3 cellular contexts compared by ENCODE assay signal in the genomic region with DNA sequence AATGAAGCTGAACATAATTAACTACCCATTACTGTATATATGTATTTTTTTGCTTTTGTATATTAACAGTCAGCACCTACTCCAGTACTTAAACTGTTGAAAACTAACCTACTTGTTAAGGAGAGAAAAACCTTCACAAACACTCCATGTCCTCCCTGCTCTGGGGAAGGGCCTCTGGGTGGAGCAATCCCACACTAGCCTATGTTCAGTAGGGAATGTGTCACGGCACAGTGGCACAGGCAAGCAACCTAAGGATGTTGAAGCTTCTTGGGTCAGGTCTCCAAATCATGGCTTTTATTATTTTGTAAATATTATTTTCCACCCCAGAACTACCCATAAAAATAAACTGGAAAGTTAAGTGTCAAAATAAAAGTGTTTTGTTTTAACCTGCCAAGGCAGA.
TF ChIP-seq lines count a peak whose summit lies in the region.

No MANE protein-coding gene starts in this region.

TF ChIP-seq in HepG2, 621 proteins besides CTCF, POLR2A, EP300 and RAD21 (continues in another document):
- 0 out of 2 replicates have a peak, but pooled peaks have one; percentile 9 for TF ChIP-seq KMT2A (CRISPR knock-in tag; IDR thresholded peaks at IDR 0.05)
- no peak for TF ChIP-seq SALL1 (CRISPR knock-in tag; IDR thresholded peaks at IDR 0.05)
- TF ChIP-seq, protein P1, sequence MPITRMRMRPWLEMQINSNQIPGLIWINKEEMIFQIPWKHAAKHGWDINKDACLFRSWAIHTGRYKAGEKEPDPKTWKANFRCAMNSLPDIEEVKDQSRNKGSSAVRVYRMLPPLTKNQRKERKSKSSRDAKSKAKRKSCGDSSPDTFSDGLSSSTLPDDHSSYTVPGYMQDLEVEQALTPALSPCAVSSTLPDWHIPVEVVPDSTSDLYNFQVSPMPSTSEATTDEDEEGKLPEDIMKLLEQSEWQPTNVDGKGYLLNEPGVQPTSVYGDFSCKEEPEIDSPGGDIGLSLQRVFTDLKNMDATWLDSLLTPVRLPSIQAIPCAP (CRISPR knock-in tag; IDR thresholded peaks at IDR 0.05; ENCODE audit: low read depth), result no peak
- TF ChIP-seq, protein P2, sequence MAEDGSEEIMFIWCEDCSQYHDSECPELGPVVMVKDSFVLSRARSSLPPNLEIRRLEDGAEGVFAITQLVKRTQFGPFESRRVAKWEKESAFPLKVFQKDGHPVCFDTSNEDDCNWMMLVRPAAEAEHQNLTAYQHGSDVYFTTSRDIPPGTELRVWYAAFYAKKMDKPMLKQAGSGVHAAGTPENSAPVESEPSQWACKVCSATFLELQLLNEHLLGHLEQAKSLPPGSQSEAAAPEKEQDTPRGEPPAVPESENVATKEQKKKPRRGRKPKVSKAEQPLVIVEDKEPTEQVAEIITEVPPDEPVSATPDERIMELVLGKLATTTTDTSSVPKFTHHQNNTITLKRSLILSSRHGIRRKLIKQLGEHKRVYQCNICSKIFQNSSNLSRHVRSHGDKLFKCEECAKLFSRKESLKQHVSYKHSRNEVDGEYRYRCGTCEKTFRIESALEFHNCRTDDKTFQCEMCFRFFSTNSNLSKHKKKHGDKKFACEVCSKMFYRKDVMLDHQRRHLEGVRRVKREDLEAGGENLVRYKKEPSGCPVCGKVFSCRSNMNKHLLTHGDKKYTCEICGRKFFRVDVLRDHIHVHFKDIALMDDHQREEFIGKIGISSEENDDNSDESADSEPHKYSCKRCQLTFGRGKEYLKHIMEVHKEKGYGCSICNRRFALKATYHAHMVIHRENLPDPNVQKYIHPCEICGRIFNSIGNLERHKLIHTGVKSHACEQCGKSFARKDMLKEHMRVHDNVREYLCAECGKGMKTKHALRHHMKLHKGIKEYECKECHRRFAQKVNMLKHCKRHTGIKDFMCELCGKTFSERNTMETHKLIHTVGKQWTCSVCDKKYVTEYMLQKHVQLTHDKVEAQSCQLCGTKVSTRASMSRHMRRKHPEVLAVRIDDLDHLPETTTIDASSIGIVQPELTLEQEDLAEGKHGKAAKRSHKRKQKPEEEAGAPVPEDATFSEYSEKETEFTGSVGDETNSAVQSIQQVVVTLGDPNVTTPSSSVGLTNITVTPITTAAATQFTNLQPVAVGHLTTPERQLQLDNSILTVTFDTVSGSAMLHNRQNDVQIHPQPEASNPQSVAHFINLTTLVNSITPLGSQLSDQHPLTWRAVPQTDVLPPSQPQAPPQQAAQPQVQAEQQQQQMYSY (CRISPR knock-in tag; IDR thresholded peaks at IDR 0.05), result 0 out of 2 replicates have a peak, but pooled peaks have one; percentile 12
- TF ChIP-seq, protein P3, sequence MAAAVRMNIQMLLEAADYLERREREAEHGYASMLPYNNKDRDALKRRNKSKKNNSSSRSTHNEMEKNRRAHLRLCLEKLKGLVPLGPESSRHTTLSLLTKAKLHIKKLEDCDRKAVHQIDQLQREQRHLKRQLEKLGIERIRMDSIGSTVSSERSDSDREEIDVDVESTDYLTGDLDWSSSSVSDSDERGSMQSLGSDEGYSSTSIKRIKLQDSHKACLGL (CRISPR knock-in tag; IDR thresholded peaks at IDR 0.05), result no peak
- no peak for TF ChIP-seq ZNF382 (CRISPR knock-in tag; IDR thresholded peaks at IDR 0.05; ENCODE audit: borderline replicate concordance)
- TF ChIP-seq, protein P4, sequence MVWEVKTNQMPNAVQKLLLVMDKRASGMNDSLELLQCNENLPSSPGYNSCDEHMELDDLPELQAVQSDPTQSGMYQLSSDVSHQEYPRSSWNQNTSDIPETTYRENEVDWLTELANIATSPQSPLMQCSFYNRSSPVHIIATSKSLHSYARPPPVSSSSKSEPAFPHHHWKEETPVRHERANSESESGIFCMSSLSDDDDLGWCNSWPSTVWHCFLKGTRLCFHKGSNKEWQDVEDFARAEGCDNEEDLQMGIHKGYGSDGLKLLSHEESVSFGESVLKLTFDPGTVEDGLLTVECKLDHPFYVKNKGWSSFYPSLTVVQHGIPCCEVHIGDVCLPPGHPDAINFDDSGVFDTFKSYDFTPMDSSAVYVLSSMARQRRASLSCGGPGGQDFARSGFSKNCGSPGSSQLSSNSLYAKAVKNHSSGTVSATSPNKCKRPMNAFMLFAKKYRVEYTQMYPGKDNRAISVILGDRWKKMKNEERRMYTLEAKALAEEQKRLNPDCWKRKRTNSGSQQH (CRISPR knock-in tag; IDR thresholded peaks at IDR 0.05; ENCODE audit: low read depth), result 0 out of 2 replicates have a peak, but pooled peaks have one; percentile 34

TF ChIP-seq in liver, 16 proteins besides CTCF, POLR2A, EP300 and RAD21:
- TF ChIP-seq SP1 (IDR thresholded peaks at IDR 0.05) (no peak), REST (IDR thresholded peaks at IDR 0.05) (no peak)

TF ChIP-seq in GM12891, 5 proteins besides CTCF, POLR2A, EP300 and RAD21:
- TF ChIP-seq POLR2AphosphoS5 (IDR thresholded peaks at IDR 0.05; ENCODE audit: low read depth, low read length) (no peak), PAX5 (IDR thresholded peaks at IDR 0.05; ENCODE audit: insufficient read depth, low read length, severe bottlenecking) (no peak), TAF1 (IDR thresholded peaks at IDR 0.05; ENCODE audit: low read depth, low read length) (no peak), SPI1 (IDR thresholded peaks at IDR 0.05; ENCODE audit: low read depth, low read length) (no peak), POU2F2 (IDR thresholded peaks at IDR 0.05; ENCODE audit: low read depth, low read length) (no peak)
